ENCODE assay signal across 13 cellular contexts in the genomic region with DNA sequence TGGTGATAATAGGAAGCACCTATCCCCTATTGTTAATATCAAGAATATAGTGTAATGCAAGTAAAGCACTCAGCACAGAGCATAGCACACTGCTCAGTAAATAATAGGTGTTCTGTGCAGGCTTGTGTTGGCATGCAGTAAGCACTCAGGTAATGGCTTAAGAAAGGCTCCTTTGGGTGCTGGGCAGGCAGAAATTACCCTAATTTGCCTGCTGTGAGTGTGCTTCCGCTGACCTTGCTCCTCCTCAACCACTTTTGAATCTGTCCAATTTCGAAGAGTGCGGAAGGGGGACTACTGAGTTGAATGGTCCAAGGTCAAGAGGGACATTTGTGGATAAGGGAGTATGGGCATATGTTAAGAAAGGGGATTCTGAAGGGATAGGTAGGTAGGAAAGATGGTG. TPM values are rescaled to one million over a fixed set of nuclear protein-coding genes. Genes with fewer than 3 reads are reported as not detected.
DNase-seq lines count a peak whose midpoint lies in the region; ATAC-seq and TF ChIP-seq lines count a peak whose summit lies in the region.
"Had no signal": no experiment of that assay in that cellular context is flagged by ENCODE, and none has a peak within 500 bp of the region (broad histone marks: within the 10 kb centered on the region; RNA-seq: fewer than 3 reads in every experiment).

No MANE protein-coding gene starts in this region.

- no peak for TF ChIP-seq POLR2A in HCT116 (IDR thresholded peaks at IDR 0.05; ENCODE audit: borderline replicate concordance, extremely low read depth, insufficient read depth, insufficient read length)

- peak overlapping the region in 2 of 3 donors; percentile 74 to 85 for H3K27ac Mint-ChIP-seq in CD4-positive, CD25-positive, alpha-beta regulatory T cell
- H3K27ac Mint-ChIP-seq in activated naive CD8-positive, alpha-beta T cell treated with anti-CD3 and anti-CD28 coated beads, Interleukin-2, amount 50 U/mL, for 24 hours: peak overlapping the region; percentile 30
- H3K27ac Mint-ChIP-seq in naive B cell: peak overlapping the region in 5 of 6 donors; percentile 1 to 93 (median 82)

- H3K27ac ChIP-seq in CD4-positive, CD25-positive, alpha-beta regulatory T cell (ENCODE audit: insufficient read depth, low read length, poor library complexity, severe bottlenecking): peak overlapping the region; percentile 6
- no peak overlapping the region for H3K27ac ChIP-seq in HCT116 (ENCODE audit: low read depth, low read length)
- H3K27ac ChIP-seq: testis had no signal

- CTCF ChIA-PET in HCT116 (lab: Charles Lee): no interaction called here

- H3K9me3 ChIP-seq in CD4-positive, CD25-positive, alpha-beta regulatory T cell (ENCODE audit: control insufficient read depth in 2 of 2, low read length in 2 of 2): no peaks in the 10 kb centered on the region
- no peaks in the 10 kb centered on the region for H3K9me3 ChIP-seq in HCT116 (ENCODE audit: control insufficient read depth in 1 of 2, insufficient read depth in 1 of 2, low read depth in 1 of 2, low read length in 2 of 2)
- H3K9me3 ChIP-seq: testis had no signal

- H3K27me3 ChIP-seq in CD4-positive, CD25-positive, alpha-beta regulatory T cell (ENCODE audit: control insufficient read depth, insufficient read depth, low read length): no peaks in the 10 kb centered on the region
- H3K27me3 ChIP-seq in HCT116 (ENCODE audit: insufficient read depth, low read length): no peaks in the 10 kb centered on the region
- H3K27me3 ChIP-seq: testis had no signal

- POLR2A ChIA-PET in HCT116 (lab: Charles Lee): interaction anchor here (3.2 kb wide), 1 partner anchor 10 kb away, joined by 20 read pairs; no protein-coding TSS in a partner anchor

- TF ChIP-seq CTCF in HCT116 (IDR thresholded peaks at IDR 0.05 in 2 of 3, conservative IDR thresholded peaks at IDR 0.05 in 1 of 3; ENCODE audit: borderline replicate concordance in 1 of 3, insufficient read depth in 1 of 3, low read depth in 2 of 3, low read length in 2 of 3): no peak

- no peaks in the 10 kb centered on the region for H3K27me3 Mint-ChIP-seq in CD4-positive, CD25-positive, alpha-beta regulatory T cell
- H3K27me3 Mint-ChIP-seq in activated naive CD8-positive, alpha-beta T cell treated with anti-CD3 and anti-CD28 coated beads, Interleukin-2, amount 50 U/mL, for 24 hours: no peaks in the 10 kb centered on the region
- no peaks in the 10 kb centered on the region for H3K27me3 Mint-ChIP-seq in naive B cell

- TF ChIP-seq RAD21 in HCT116 (IDR thresholded peaks at IDR 0.05; ENCODE audit: low read depth): no peak

- peaks cover 82% of the 10 kb centered on the region for H3K36me3 ChIP-seq in CD4-positive, CD25-positive, alpha-beta regulatory T cell (ENCODE audit: control insufficient read depth, insufficient read depth, low read length)
- peaks cover 17 to 34% of the 10 kb centered on the region in 2 experiments; a peak in 3 of 4 replicates for H3K36me3 ChIP-seq in HCT116 (ENCODE audit: control insufficient read depth in 1 of 2, insufficient read depth in 2 of 2, low read length in 2 of 2)

- H3K9me2 ChIP-seq in HCT116 (ENCODE audit: insufficient read depth): no peaks in the 10 kb centered on the region

- RAD21 ChIA-PET in HCT116 (lab: Charles Lee; ENCODE audit: low non-redundant PET in 1 of 2, low total read pairs in 2 of 2, uncharacterized antibody in 2 of 2, unreplicated experiment in 2 of 2): interaction anchor here in 1 of 2 experiments (0.7 kb wide), 1 partner anchor 204 kb away, joined by 6 read pairs; no protein-coding TSS in a partner anchor

- H3K4me3 ChIP-seq in CD4-positive, CD25-positive, alpha-beta regulatory T cell (ENCODE audit: low read depth, low read length): no peak overlapping the region
- no peak overlapping the region for H3K4me3 ChIP-seq in HCT116 (replicated peaks in 1 of 2; ENCODE audit: low read depth in 1 of 2, low read length in 2 of 2)
- H3K4me3 ChIP-seq: GM23248, testis had no signal

- H3K4me1 ChIP-seq in CD4-positive, CD25-positive, alpha-beta regulatory T cell (ENCODE audit: control insufficient read depth, insufficient read depth, low read length, poor library complexity, severe bottlenecking): peaks cover 17% of the 10 kb centered on the region
- peaks cover 9 to 20% of the 10 kb centered on the region in 2 experiments; a peak in 2 of 4 replicates for H3K4me1 ChIP-seq in HCT116 (ENCODE audit: control insufficient read depth in 1 of 2, insufficient read depth in 2 of 2, low read length in 2 of 2)

- ATAC-seq in CD4-positive, CD25-positive, alpha-beta regulatory T cell (ENCODE audit: low read depth in 2 of 2): no peak
- ATAC-seq in HCT116 (0 out of 2 replicates have a peak, but pooled peaks have one; percentile 15), naive B cell (ENCODE audit: low read depth in 2 of 2) (peak in 1 of 2 donors; percentile 43), GM19328 (IDR thresholded peaks at IDR 0.05; ENCODE audit: unreplicated experiment) (no peak)
- no peak for ATAC-seq in activated naive CD8-positive, alpha-beta T cell treated with anti-CD3 and anti-CD28 coated beads, Interleukin-2, amount 50 U/mL, for 24 hours

- no peaks in the 10 kb centered on the region for H3K9me3 Mint-ChIP-seq in CD4-positive, CD25-positive, alpha-beta regulatory T cell
- H3K9me3 Mint-ChIP-seq in activated naive CD8-positive, alpha-beta T cell treated with anti-CD3 and anti-CD28 coated beads, Interleukin-2, amount 50 U/mL, for 24 hours: no peaks in the 10 kb centered on the region
- no peaks in the 10 kb centered on the region for H3K9me3 Mint-ChIP-seq in naive B cell

- peaks cover 16% of the 10 kb centered on the region; the same call in 1 of the 2 replicates for H4K20me1 ChIP-seq in HCT116 (ENCODE audit: insufficient read depth)

- DNase-seq in CD4-positive, CD25-positive, alpha-beta regulatory T cell: no peak
- DNase-seq in HCT116 (ENCODE audit: low read depth, low spot score) (no peak), naive B cell (no peak), NOMO-1 treated with DMSO at 0.1 percent for 48 hours (lab: John Stamatoyannopoulos, UW; ENCODE audit: unreplicated experiment) (no peak), amygdala (lab: John Stamatoyannopoulos, UW) (no peak)
- DNase-seq in activated naive CD8-positive, alpha-beta T cell treated with anti-CD3 and anti-CD28 coated beads, Interleukin-2, amount 50 U/mL, for 24 hours: no peak
- no peak for DNase-seq in stimulated activated CD4-positive, alpha-beta T cell treated with anti-CD3 and anti-CD28 coated beads, Interleukin-15, amount 100 ng/mL, for 24 hours
- DNase-seq: mesendoderm, NCI-H1105, SHP77 treated with DMSO at 0.1 percent for 48 hours, testis had no signal

- H3K36me3 Mint-ChIP-seq in CD4-positive, CD25-positive, alpha-beta regulatory T cell: peaks cover 63% of the 10 kb centered on the region
- H3K36me3 Mint-ChIP-seq in activated naive CD8-positive, alpha-beta T cell treated with anti-CD3 and anti-CD28 coated beads, Interleukin-2, amount 50 U/mL, for 24 hours (ENCODE audit: low read depth): peaks cover 67% of the 10 kb centered on the region
- H3K36me3 Mint-ChIP-seq in naive B cell: peaks cover 20 to 27% of the 10 kb centered on the region in 2 donors

- intact Hi-C loops in HCT116 (cut with micrococcal nuclease): no loop called here

- H2AFZ ChIP-seq in HCT116 (ENCODE audit: low read depth, low read length, poor library complexity, severe bottlenecking): no peak overlapping the region
- H2AFZ ChIP-seq: GM23248 had no signal

- H3K4me2 ChIP-seq in HCT116 (ENCODE audit: low read length): no peak overlapping the region

- peaks cover 50% of the 10 kb centered on the region for H3K79me2 ChIP-seq in HCT116 (ENCODE audit: insufficient read depth, low read length)

- no TSS peak for BruUV-seq in HCT116 (replicated peaks; lab: Mats Ljungman, UMichigan)

- H3K4me3 Mint-ChIP-seq in CD4-positive, CD25-positive, alpha-beta regulatory T cell: peak overlapping the region in 2 of 4 donors; percentile 20 to 61
- H3K4me3 Mint-ChIP-seq in activated naive CD8-positive, alpha-beta T cell treated with anti-CD3 and anti-CD28 coated beads, Interleukin-2, amount 50 U/mL, for 24 hours: no peak overlapping the region
- H3K4me3 Mint-ChIP-seq in naive B cell: peak overlapping the region in 1 of 8 donors; percentile 56

- peaks cover 27 to 67% (median 49%) of the 10 kb centered on the region in 4 donors for H3K4me1 Mint-ChIP-seq in CD4-positive, CD25-positive, alpha-beta regulatory T cell
- H3K4me1 Mint-ChIP-seq in activated naive CD8-positive, alpha-beta T cell treated with anti-CD3 and anti-CD28 coated beads, Interleukin-2, amount 50 U/mL, for 24 hours: peaks cover 32% of the 10 kb centered on the region
- H3K4me1 Mint-ChIP-seq in naive B cell: peaks cover 19 to 55% (median 36%) of the 10 kb centered on the region in 3 donors

- no peak overlapping the region for H3K9ac ChIP-seq in HCT116 (ENCODE audit: low read length)
- H3K9ac ChIP-seq: GM23248 had no signal

TF ChIP-seq in HCT116, 20 proteins besides CTCF, POLR2A, EP300 and RAD21:
- TF ChIP-seq SIN3A (IDR thresholded peaks at IDR 0.05; ENCODE audit: low read depth): no peak; the same call in 1 of the 2 replicates
- peak; percentile 21; the same call in 1 of the 2 replicates for TF ChIP-seq POLR2AphosphoS5 (IDR thresholded peaks at IDR 0.05; ENCODE audit: low read depth, low read length)

RNA-seq across cellular contexts. Expression of a gene that starts 15.4 kb away (rescaled TPM):
- total RNA-seq in CD4-positive, CD25-positive, alpha-beta regulatory T cell: 731 TPM
- 100 to 1,000 TPM; 398 to 433 (median 407) TPM for polyA plus RNA-seq in CD4-positive, CD25-positive, alpha-beta regulatory T cell
- total RNA-seq in HCT116 (2021; ENCODE audit: unreplicated experiment): 362 TPM
- polyA plus RNA-seq in HCT116 (2012): 213 and 248 TPM in 2 replicates
- 100 to 1,000 TPM; 246 to 396 (median 285) TPM for polyA plus RNA-seq in naive B cell (ENCODE audit: low read depth in 6 of 6)

Comparison
In these comparisons a context has a peak if more than half of its experiments do, and no peak if none do; other contexts are left out.
1. H3K27ac Mint-ChIP-seq: peak in every context shown above with its lines; median percentile 82 in naive B cell; 80 in CD4-positive, CD25-positive, alpha-beta regulatory T cell; 30 in activated naive CD8-positive, alpha-beta T cell treated with anti-CD3 and anti-CD28 coated beads, Interleukin-2, amount 50 U/mL, for 24 hours.